In the genomic region with DNA sequence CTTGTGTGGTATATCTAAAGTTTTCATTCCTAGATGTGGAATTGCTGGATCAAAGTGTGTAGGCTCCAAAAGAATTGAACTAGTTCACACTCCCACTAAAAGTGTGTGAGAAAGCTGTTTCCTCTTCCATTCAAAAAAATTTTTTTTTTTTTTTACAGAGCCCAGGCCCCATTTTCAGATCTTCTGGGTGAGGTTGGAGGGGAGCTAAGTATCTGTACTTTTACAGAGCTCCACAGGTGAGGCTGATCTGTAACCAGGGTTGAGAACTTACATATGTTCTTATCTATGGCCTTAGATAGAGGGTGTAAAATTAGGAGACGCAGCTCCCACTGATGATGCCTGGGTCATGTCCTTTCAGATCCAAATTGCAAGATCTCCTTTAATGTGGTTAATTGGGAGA, we compare ENCODE assay signal across 5 cellular contexts. TPM values are rescaled to one million over a fixed set of nuclear protein-coding genes. Genes with fewer than 3 reads are reported as not detected.
"Had no signal": no experiment of that assay in that cellular context is flagged by ENCODE, and none has a peak within 500 bp of the region (broad histone marks: within the 10 kb centered on the region; RNA-seq: fewer than 3 reads in every experiment).

No MANE protein-coding gene starts in this region.

- H3K9me3 ChIP-seq: HAP-1 had no signal

- H3K4me1 ChIP-seq: HAP-1 had no signal

- H3K4me3 ChIP-seq: GM23248, GM23338, HAP-1 had no signal

- H2AFZ ChIP-seq: GM23248, GM23338 had no signal

- DNase-seq: GOT3, HFFc6 had no signal

- H3K9ac ChIP-seq: GM23248 had no signal

- H3K36me3 ChIP-seq: HAP-1 had no signal

- H3K4me2 ChIP-seq: GM23338 had no signal

- H3K27ac ChIP-seq: GM23248 had no signal

RNA-seq across cellular contexts. Expression of a gene that starts 31.9 kb away (rescaled TPM):
- total RNA-seq: GM23248, HFFc6 had no signal
- polyA plus RNA-seq: GM23338 had no signal
